ENCODE assay signal across 1 cellular context in the genomic region with DNA sequence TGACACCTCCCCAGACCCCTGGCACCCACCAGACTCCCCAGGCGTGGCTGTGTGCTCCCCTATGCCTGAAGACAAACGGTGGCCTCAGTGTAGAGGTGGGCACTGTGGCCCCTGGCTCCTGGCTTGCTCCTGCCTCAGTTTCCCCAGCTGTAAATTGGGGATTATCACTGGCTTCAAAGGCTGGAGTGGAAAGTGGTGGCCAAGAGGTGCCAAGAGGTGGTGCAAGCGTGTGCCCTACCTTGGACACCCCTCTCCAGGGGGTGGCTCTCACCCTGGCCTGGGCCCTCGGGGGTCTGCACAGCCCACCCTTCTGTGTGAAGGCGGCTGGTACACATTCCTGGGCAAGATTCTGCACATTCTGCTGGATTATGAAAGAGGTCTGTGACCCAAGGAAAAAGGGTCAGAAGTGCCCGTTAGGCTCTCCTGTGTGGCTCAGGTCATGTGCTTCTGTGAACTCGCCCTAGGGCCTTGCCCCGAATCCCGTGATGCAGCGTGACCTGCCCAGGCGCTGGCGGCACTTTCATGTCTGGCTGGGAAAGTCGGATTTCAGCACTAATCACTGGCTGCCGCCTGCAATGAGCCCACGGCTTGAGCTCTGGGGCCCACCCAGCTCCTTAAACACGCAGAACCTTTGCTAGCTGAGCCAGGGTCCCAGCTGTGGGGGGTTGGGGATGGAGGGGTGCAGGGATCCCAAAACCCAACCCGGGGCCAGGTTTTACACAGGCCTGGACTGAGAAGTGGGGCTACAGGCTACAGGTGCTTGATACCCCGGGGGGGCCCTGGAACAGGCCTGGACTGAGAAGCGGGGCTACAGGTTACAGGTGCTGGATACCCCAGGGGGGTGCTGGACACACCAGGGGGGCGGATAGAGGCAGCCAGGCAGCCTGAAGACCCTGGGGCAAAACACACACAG.
TF ChIP-seq lines count a peak whose summit lies in the region.

No MANE protein-coding gene starts in this region.

TF ChIP-seq in HepG2, 621 proteins besides CTCF, POLR2A, EP300 and RAD21 (continued from another document and continues in another):
- TF ChIP-seq, protein P1, sequence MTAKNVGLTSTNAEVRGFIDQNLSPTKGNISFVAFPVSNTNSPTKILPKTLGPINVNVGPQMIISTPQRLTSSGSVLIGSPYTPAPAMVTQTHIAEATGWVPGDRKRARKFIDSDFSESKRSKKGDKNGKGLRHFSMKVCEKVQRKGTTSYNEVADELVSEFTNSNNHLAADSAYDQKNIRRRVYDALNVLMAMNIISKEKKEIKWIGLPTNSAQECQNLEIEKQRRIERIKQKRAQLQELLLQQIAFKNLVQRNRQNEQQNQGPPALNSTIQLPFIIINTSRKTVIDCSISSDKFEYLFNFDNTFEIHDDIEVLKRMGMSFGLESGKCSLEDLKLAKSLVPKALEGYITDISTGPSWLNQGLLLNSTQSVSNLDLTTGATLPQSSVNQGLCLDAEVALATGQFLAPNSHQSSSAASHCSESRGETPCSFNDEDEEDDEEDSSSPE (CRISPR knock-in tag; IDR thresholded peaks at IDR 0.05): peak; percentile 84
- TF ChIP-seq, protein P2, sequence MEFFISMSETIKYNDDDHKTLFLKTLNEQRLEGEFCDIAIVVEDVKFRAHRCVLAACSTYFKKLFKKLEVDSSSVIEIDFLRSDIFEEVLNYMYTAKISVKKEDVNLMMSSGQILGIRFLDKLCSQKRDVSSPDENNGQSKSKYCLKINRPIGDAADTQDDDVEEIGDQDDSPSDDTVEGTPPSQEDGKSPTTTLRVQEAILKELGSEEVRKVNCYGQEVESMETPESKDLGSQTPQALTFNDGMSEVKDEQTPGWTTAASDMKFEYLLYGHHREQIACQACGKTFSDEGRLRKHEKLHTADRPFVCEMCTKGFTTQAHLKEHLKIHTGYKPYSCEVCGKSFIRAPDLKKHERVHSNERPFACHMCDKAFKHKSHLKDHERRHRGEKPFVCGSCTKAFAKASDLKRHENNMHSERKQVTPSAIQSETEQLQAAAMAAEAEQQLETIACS (CRISPR knock-in tag; IDR thresholded peaks at IDR 0.05): 0 out of 2 replicates have a peak, but pooled peaks have one; percentile 14
- TF ChIP-seq, protein P3, sequence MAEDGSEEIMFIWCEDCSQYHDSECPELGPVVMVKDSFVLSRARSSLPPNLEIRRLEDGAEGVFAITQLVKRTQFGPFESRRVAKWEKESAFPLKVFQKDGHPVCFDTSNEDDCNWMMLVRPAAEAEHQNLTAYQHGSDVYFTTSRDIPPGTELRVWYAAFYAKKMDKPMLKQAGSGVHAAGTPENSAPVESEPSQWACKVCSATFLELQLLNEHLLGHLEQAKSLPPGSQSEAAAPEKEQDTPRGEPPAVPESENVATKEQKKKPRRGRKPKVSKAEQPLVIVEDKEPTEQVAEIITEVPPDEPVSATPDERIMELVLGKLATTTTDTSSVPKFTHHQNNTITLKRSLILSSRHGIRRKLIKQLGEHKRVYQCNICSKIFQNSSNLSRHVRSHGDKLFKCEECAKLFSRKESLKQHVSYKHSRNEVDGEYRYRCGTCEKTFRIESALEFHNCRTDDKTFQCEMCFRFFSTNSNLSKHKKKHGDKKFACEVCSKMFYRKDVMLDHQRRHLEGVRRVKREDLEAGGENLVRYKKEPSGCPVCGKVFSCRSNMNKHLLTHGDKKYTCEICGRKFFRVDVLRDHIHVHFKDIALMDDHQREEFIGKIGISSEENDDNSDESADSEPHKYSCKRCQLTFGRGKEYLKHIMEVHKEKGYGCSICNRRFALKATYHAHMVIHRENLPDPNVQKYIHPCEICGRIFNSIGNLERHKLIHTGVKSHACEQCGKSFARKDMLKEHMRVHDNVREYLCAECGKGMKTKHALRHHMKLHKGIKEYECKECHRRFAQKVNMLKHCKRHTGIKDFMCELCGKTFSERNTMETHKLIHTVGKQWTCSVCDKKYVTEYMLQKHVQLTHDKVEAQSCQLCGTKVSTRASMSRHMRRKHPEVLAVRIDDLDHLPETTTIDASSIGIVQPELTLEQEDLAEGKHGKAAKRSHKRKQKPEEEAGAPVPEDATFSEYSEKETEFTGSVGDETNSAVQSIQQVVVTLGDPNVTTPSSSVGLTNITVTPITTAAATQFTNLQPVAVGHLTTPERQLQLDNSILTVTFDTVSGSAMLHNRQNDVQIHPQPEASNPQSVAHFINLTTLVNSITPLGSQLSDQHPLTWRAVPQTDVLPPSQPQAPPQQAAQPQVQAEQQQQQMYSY (CRISPR knock-in tag; IDR thresholded peaks at IDR 0.05): 0 out of 2 replicates have a peak, but pooled peaks have one; percentile 39
- TF ChIP-seq ZNF605 (CRISPR knock-in tag; IDR thresholded peaks at IDR 0.05) (peak; percentile 80), TBX2 (CRISPR knock-in tag; IDR thresholded peaks at IDR 0.05; ENCODE audit: borderline replicate concordance) (peak; percentile 99), NFKBIZ (CRISPR knock-in tag; IDR thresholded peaks at IDR 0.05) (peak; percentile 92), HDAC2 (CRISPR knock-in tag; IDR thresholded peaks at IDR 0.05) (peak; percentile 99), MED13 (CRISPR knock-in tag; IDR thresholded peaks at IDR 0.05) (peak; percentile 90), KDM2A (CRISPR knock-in tag; IDR thresholded peaks at IDR 0.05; ENCODE audit: borderline replicate concordance, low read depth) (peak; percentile 85; the same call in 1 of the 2 replicates), ZNF121 (CRISPR knock-in tag; IDR thresholded peaks at IDR 0.05) (peak; percentile 50; the same call in 1 of the 2 replicates), ZSCAN21 (CRISPR knock-in tag; IDR thresholded peaks at IDR 0.05; ENCODE audit: borderline replicate concordance) (peak; percentile 84; the same call in 1 of the 2 replicates), MTA1 (CRISPR knock-in tag; IDR thresholded peaks at IDR 0.05; ENCODE audit: borderline replicate concordance) (peak; percentile 95; the same call in 1 of the 2 replicates), ZMAT3 (CRISPR knock-in tag; conservative IDR thresholded peaks at IDR 0.05) (0 out of 2 replicates have a peak, but pooled peaks have one; percentile 64), RCOR2 (CRISPR knock-in tag; IDR thresholded peaks at IDR 0.05) (peak; percentile 90), KLF11 (CRISPR knock-in tag; IDR thresholded peaks at IDR 0.05) (peak; percentile 98), FOSL2 (CRISPR knock-in tag; IDR thresholded peaks at IDR 0.05) (peak; percentile 86), ZFP1 (CRISPR knock-in tag; IDR thresholded peaks at IDR 0.05) (peak; percentile 94; the same call in 1 of the 2 replicates)
- TF ChIP-seq, protein P4, sequence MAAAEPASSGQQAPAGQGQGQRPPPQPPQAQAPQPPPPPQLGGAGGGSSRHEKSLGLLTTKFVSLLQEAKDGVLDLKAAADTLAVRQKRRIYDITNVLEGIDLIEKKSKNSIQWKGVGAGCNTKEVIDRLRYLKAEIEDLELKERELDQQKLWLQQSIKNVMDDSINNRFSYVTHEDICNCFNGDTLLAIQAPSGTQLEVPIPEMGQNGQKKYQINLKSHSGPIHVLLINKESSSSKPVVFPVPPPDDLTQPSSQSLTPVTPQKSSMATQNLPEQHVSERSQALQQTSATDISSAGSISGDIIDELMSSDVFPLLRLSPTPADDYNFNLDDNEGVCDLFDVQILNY (CRISPR knock-in tag; conservative IDR thresholded peaks at IDR 0.05): peak; percentile 27; the same call in 1 of the 2 replicates
- TF ChIP-seq, protein P5, sequence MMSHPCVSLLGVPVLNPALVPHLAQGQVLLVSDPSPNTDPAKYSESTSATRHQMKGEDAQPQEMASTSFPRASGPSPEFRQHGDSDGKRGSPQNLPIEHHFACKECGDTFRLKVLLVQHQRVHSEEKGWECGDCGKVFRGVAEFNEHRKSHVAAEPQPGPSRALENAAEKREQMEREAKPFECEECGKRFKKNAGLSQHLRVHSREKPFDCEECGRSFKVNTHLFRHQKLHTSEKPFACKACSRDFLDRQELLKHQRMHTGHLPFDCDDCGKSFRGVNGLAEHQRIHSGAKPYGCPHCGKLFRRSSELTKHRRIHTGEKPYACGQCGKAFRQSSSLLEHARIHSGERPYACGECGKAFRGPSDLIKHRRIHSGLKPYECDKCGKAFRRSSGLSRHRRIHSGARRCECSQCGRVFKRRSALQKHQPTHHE (CRISPR knock-in tag; IDR thresholded peaks at IDR 0.05; ENCODE audit: borderline replicate concordance): 0 out of 2 replicates have a peak, but pooled peaks have one; percentile 78
- TF ChIP-seq, protein P6, sequence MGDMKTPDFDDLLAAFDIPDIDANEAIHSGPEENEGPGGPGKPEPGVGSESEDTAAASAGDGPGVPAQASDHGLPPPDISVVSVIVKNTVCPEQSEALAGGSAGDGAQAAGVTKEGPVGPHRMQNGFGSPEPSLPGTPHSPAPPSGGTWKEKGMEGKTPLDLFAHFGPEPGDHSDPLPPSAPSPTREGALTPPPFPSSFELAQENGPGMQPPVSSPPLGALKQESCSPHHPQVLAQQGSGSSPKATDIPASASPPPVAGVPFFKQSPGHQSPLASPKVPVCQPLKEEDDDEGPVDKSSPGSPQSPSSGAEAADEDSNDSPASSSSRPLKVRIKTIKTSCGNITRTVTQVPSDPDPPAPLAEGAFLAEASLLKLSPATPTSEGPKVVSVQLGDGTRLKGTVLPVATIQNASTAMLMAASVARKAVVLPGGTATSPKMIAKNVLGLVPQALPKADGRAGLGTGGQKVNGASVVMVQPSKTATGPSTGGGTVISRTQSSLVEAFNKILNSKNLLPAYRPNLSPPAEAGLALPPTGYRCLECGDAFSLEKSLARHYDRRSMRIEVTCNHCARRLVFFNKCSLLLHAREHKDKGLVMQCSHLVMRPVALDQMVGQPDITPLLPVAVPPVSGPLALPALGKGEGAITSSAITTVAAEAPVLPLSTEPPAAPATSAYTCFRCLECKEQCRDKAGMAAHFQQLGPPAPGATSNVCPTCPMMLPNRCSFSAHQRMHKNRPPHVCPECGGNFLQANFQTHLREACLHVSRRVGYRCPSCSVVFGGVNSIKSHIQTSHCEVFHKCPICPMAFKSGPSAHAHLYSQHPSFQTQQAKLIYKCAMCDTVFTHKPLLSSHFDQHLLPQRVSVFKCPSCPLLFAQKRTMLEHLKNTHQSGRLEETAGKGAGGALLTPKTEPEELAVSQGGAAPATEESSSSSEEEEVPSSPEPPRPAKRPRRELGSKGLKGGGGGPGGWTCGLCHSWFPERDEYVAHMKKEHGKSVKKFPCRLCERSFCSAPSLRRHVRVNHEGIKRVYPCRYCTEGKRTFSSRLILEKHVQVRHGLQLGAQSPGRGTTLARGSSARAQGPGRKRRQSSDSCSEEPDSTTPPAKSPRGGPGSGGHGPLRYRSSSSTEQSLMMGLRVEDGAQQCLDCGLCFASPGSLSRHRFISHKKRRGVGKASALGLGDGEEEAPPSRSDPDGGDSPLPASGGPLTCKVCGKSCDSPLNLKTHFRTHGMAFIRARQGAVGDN (CRISPR knock-in tag; IDR thresholded peaks at IDR 0.05): peak; percentile 75
- TF ChIP-seq, protein P7, sequence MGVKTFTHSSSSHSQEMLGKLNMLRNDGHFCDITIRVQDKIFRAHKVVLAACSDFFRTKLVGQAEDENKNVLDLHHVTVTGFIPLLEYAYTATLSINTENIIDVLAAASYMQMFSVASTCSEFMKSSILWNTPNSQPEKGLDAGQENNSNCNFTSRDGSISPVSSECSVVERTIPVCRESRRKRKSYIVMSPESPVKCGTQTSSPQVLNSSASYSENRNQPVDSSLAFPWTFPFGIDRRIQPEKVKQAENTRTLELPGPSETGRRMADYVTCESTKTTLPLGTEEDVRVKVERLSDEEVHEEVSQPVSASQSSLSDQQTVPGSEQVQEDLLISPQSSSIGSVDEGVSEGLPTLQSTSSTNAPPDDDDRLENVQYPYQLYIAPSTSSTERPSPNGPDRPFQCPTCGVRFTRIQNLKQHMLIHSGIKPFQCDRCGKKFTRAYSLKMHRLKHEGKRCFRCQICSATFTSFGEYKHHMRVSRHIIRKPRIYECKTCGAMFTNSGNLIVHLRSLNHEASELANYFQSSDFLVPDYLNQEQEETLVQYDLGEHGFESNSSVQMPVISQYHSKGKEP (CRISPR knock-in tag; IDR thresholded peaks at IDR 0.05): peak; percentile 77; the same call in 1 of the 2 replicates
- TF ChIP-seq, protein P8, sequence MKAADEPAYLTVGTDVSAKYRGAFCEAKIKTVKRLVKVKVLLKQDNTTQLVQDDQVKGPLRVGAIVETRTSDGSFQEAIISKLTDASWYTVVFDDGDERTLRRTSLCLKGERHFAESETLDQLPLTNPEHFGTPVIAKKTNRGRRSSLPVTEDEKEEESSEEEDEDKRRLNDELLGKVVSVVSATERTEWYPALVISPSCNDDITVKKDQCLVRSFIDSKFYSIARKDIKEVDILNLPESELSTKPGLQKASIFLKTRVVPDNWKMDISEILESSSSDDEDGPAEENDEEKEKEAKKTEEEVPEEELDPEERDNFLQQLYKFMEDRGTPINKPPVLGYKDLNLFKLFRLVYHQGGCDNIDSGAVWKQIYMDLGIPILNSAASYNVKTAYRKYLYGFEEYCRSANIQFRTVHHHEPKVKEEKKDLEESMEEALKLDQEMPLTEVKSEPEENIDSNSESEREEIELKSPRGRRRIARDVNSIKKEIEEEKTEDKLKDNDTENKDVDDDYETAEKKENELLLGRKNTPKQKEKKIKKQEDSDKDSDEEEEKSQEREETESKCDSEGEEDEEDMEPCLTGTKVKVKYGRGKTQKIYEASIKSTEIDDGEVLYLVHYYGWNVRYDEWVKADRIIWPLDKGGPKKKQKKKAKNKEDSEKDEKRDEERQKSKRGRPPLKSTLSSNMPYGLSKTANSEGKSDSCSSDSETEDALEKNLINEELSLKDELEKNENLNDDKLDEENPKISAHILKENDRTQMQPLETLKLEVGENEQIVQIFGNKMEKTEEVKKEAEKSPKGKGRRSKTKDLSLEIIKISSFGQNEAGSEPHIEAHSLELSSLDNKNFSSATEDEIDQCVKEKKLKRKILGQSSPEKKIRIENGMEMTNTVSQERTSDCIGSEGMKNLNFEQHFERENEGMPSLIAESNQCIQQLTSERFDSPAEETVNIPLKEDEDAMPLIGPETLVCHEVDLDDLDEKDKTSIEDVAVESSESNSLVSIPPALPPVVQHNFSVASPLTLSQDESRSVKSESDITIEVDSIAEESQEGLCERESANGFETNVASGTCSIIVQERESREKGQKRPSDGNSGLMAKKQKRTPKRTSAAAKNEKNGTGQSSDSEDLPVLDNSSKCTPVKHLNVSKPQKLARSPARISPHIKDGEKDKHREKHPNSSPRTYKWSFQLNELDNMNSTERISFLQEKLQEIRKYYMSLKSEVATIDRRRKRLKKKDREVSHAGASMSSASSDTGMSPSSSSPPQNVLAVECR (CRISPR knock-in tag; IDR thresholded peaks at IDR 0.05; ENCODE audit: borderline replicate concordance): peak; percentile 90
- TF ChIP-seq, protein P9, sequence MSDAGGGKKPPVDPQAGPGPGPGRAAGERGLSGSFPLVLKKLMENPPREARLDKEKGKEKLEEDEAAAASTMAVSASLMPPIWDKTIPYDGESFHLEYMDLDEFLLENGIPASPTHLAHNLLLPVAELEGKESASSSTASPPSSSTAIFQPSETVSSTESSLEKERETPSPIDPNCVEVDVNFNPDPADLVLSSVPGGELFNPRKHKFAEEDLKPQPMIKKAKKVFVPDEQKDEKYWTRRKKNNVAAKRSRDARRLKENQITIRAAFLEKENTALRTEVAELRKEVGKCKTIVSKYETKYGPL (CRISPR knock-in tag; IDR thresholded peaks at IDR 0.05): peak; percentile 78; the same call in 1 of the 2 replicates
- TF ChIP-seq, protein P10, sequence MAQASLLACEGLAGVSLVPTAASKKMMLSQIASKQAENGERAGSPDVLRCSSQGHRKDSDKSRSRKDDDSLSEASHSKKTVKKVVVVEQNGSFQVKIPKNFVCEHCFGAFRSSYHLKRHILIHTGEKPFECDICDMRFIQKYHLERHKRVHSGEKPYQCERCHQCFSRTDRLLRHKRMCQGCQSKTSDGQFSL (CRISPR knock-in tag; IDR thresholded peaks at IDR 0.05): 0 out of 2 replicates have a peak, but pooled peaks have one; percentile 31
